28 cellular contexts compared by ENCODE assay signal in the genomic region with DNA sequence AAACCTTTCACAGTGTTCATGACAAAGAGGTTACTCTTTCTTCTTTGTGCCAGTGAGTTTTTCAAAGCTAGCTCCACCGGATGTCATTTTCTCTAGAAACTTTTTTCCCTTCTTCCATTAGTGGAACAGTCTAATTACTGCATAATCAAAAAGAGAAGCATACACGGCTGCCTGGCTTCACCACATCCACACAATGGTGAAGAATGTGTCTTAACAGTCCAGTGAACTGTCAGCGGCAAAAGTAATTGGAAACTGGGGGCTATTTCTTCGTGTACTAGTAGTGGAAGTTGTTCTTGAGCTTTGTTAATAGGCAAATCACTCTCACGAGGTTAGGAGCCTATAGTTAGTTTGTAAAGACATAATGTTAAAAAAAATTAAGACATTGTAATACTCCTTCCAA. TPM values are rescaled to one million over a fixed set of nuclear protein-coding genes. Genes with fewer than 3 reads are reported as not detected.
A peak's percentile ranks its signal among the peaks of the same experiment; 100 is the strongest.
DNase-seq lines count a peak whose midpoint lies in the region; ATAC-seq, FAIRE-seq and TF ChIP-seq lines count a peak whose summit lies in the region.
"Had no signal": no experiment of that assay in that cellular context is flagged by ENCODE, and none has a peak within 500 bp of the region (broad histone marks: within the 10 kb centered on the region; RNA-seq: fewer than 3 reads in every experiment).

No MANE protein-coding gene starts in this region.

- WGBS in right cardiac atrium = 75% methylated on average over 5 of the region's 5 CpGs

- H3K4me2 ChIP-seq in astrocyte (ENCODE audit: low read length) = no peak overlapping the region
- H3K4me2 ChIP-seq: KMS-11 had no signal

- H3K27me3 ChIP-seq in astrocyte (ENCODE audit: insufficient read depth, low read length) (no peaks in the 10 kb centered on the region), neuron (ENCODE audit: insufficient read depth, low read length) (no peaks in the 10 kb centered on the region), ascending aorta (no peaks in the 10 kb centered on the region), right cardiac atrium (ENCODE audit: control insufficient read depth, insufficient read depth) (no peaks in the 10 kb centered on the region)
- H3K27me3 ChIP-seq: BE2C, SJSA1 had no signal

- no peaks in the 10 kb centered on the region for H4K20me1 ChIP-seq in astrocyte (ENCODE audit: insufficient read depth, low read length)

- H3K27me3 Mint-ChIP-seq in astrocyte (ENCODE audit: low read depth, unreplicated experiment) = no peaks in the 10 kb centered on the region

- H2AFZ ChIP-seq in astrocyte (ENCODE audit: low read depth, low read length) (peak overlapping the region; percentile 19), neuron (ENCODE audit: low read depth, low read length) (peak overlapping the region; percentile 30)

- H3K79me2 ChIP-seq in astrocyte (ENCODE audit: insufficient read depth, low read length) = no peaks in the 10 kb centered on the region

- DNase-seq in NCI-H146 (lab: John Stamatoyannopoulos, UW) = peak; percentile 28
- DNase-seq in NCI-H146 treated with DMSO at 0.1 percent for 48 hours (lab: John Stamatoyannopoulos, UW; ENCODE audit: unreplicated experiment) = no peak
- peak; percentile 7 for DNase-seq in astrocyte (ENCODE audit: low read depth)
- DNase-seq in superior temporal gyrus (ENCODE audit: extremely low spot score) = no peak
- no peak for DNase-seq in ascending aorta (ENCODE audit: low spot score in 2 of 2)
- DNase-seq in right cardiac atrium = no peak
- DNase-seq: 8988T; ACHN; BE2C; CD8-positive, alpha-beta memory T cell; DND-41; H7; NCI-H1092 treated with DMSO at 0.1 percent for 48 hours; NCI-H1694; NCI-H2029 treated with DMSO at 0.1 percent for 48 hours; NCI-H2171; NCI-H345; NCI-H524; NK-92 treated with Interleukin-12 subunit alpha and Interleukin-12 subunit beta, amount 100 ng/mL, for 24 hours; Right ventricle myocardium superior; RPMI8226 had no signal

- no peaks in the 10 kb centered on the region for H3K9me3 Mint-ChIP-seq in astrocyte (ENCODE audit: unreplicated experiment)
- H3K9me3 Mint-ChIP-seq: CD14-positive monocyte; CD8-positive, alpha-beta memory T cell; IgD-negative memory B cell had no signal

- H3K36me3 ChIP-seq in astrocyte (ENCODE audit: insufficient read depth, low read length) (no peaks in the 10 kb centered on the region), neuron (ENCODE audit: insufficient read depth, low read length) (no peaks in the 10 kb centered on the region), ascending aorta (no peaks in the 10 kb centered on the region)
- H3K36me3 ChIP-seq: BE2C, SJSA1 had no signal

- no peak overlapping the region for H3K27ac Mint-ChIP-seq in astrocyte (ENCODE audit: unreplicated experiment)
- H3K27ac Mint-ChIP-seq: CD14-positive monocyte; CD8-positive, alpha-beta memory T cell; IgD-negative memory B cell had no signal

- intact Hi-C loops in ascending aorta (cut with DNase I) (no loop called here), right cardiac atrium (cut with DNase I) (no loop called here)

- H3K9me3 ChIP-seq in astrocyte (ENCODE audit: insufficient read depth, low read depth, low read length) (no peaks in the 10 kb centered on the region), neuron (ENCODE audit: low read length) (no peaks in the 10 kb centered on the region), ascending aorta (no peaks in the 10 kb centered on the region), right cardiac atrium (ENCODE audit: control insufficient read depth, low read length) (no peaks in the 10 kb centered on the region)
- H3K9me3 ChIP-seq: BE2C, SJSA1 had no signal

- no peak for TF ChIP-seq CTCF in astrocyte (IDR thresholded peaks at IDR 0.05; ENCODE audit: insufficient read depth, low read depth, low read length)
- no peak for TF ChIP-seq CTCF in ascending aorta (IDR thresholded peaks at IDR 0.05)

- no peak for FAIRE-seq in astrocyte (lab: Jason Lieb, UNC)
- FAIRE-seq: GM19239 had no signal

- no peak overlapping the region for H3K9ac ChIP-seq in astrocyte (ENCODE audit: low read length)
- H3K9ac ChIP-seq: KMS-11 had no signal

- H3K27ac ChIP-seq in astrocyte (ENCODE audit: low read depth, low read length) (no peak overlapping the region), ascending aorta (no peak overlapping the region), right cardiac atrium (ENCODE audit: low read length) (no peak overlapping the region)
- H3K27ac ChIP-seq: HL-60, KMS-11, SJSA1 had no signal

- no peaks in the 10 kb centered on the region for H3K4me1 Mint-ChIP-seq in astrocyte (ENCODE audit: low read depth, unreplicated experiment)
- H3K4me1 Mint-ChIP-seq: CD8-positive, alpha-beta memory T cell; IgD-negative memory B cell had no signal

- H3K4me1 ChIP-seq in astrocyte (ENCODE audit: insufficient read depth, low read length) (no peaks in the 10 kb centered on the region), neuron (ENCODE audit: insufficient read depth, low read length) (peaks cover 12% of the 10 kb centered on the region), ascending aorta (no peaks in the 10 kb centered on the region), right cardiac atrium (ENCODE audit: control insufficient read depth, insufficient read depth, low read length) (no peaks in the 10 kb centered on the region)
- H3K4me1 ChIP-seq: BE2C, SJSA1 had no signal

- H3K36me3 Mint-ChIP-seq in astrocyte (ENCODE audit: low read depth, unreplicated experiment) = no peaks in the 10 kb centered on the region
- H3K36me3 Mint-ChIP-seq: CD14-positive monocyte; CD8-positive, alpha-beta memory T cell; IgD-negative memory B cell had no signal

- no peak overlapping the region for H3K4me3 ChIP-seq in astrocyte (ENCODE audit: insufficient read depth, low read depth, low read length)
- no peak overlapping the region for H3K4me3 ChIP-seq in neuron (ENCODE audit: low read length)
- no peak overlapping the region for H3K4me3 ChIP-seq in ascending aorta
- no peak overlapping the region for H3K4me3 ChIP-seq in right cardiac atrium (ENCODE audit: low read length)
- H3K4me3 ChIP-seq: SJSA1 had no signal

- no peak overlapping the region for H3K4me3 Mint-ChIP-seq in astrocyte (ENCODE audit: unreplicated experiment)
- H3K4me3 Mint-ChIP-seq: CD14-positive monocyte; CD8-positive, alpha-beta memory T cell; IgD-negative memory B cell had no signal

- ATAC-seq in right cardiac atrium = no peak

RNA-seq across cellular contexts. Expression of a gene that starts 32.9 kb away (rescaled TPM):
- total RNA-seq in astrocyte = 104 and 106 TPM in 2 replicates
- 24.1 TPM for total RNA-seq in ascending aorta
- total RNA-seq in right cardiac atrium = 10 to 100 TPM; 37.7 to 40.6 (median 38.9) TPM
- polyA plus RNA-seq in right cardiac atrium = 18.0 TPM

Comparison
In these comparisons a context has a peak if more than half of its experiments do, and no peak if none do; other contexts are left out.
1. DNase-seq: peak in NCI-H146 (single experiment) and astrocyte (single experiment); none in NCI-H146 treated with DMSO at 0.1 percent for 48 hours (single experiment), superior temporal gyrus (single experiment), ascending aorta (0 of 2) and right cardiac atrium (0 of 3).